2 cellular contexts compared by ENCODE assay signal in the genomic region with DNA sequence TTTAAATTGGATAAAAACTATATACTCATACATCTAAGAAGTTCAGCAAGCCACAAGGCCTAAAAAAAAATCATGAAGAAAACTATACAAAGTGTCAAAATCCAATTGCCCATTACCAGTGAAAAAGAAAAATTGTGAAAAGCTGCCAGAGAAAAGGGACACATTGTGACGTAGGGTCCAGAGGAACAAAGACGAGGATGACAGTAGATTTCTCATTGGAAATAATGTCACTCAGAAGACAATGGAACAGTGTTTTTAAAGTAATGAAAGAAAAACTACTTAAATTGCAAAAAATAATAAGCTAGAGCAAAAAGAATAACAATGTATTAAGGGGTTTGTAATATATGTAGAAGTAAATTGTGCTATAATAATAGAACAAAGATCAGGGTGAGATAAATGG.
TF ChIP-seq lines count a peak whose summit lies in the region.

No MANE protein-coding gene starts in this region.

TF ChIP-seq in HEK293, 187 proteins besides CTCF, POLR2A, EP300 and RAD21 (continued from another document):
- TF ChIP-seq, protein P1, sequence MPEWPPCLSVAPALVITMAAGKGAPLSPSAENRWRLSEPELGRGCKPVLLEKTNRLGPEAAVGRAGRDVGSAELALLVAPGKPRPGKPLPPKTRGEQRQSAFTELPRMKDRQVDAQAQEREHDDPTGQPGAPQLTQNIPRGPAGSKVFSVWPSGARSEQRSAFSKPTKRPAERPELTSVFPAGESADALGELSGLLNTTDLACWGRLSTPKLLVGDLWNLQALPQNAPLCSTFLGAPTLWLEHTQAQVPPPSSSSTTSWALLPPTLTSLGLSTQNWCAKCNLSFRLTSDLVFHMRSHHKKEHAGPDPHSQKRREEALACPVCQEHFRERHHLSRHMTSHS (tag by site-specific recombination; IDR thresholded peaks at IDR 0.05): no peak
- TF ChIP-seq GLIS1 (tag by site-specific recombination; IDR thresholded peaks at IDR 0.05): no peak
- TF ChIP-seq ZNF350 (tag by site-specific recombination; IDR thresholded peaks at IDR 0.05): no peak
- TF ChIP-seq SETDB1 (IDR thresholded peaks at IDR 0.05; ENCODE audit: insufficient read length, low read length): peak; percentile 88
- TF ChIP-seq ZNF76 (tag by site-specific recombination; IDR thresholded peaks at IDR 0.05; ENCODE audit: borderline replicate concordance, low read depth): no peak
- TF ChIP-seq ZNF548 (tag by site-specific recombination; IDR thresholded peaks at IDR 0.05): no peak

TF ChIP-seq in GM12878, 131 proteins besides CTCF, POLR2A, EP300 and RAD21 (continued from another document):
- TF ChIP-seq, protein P2, sequence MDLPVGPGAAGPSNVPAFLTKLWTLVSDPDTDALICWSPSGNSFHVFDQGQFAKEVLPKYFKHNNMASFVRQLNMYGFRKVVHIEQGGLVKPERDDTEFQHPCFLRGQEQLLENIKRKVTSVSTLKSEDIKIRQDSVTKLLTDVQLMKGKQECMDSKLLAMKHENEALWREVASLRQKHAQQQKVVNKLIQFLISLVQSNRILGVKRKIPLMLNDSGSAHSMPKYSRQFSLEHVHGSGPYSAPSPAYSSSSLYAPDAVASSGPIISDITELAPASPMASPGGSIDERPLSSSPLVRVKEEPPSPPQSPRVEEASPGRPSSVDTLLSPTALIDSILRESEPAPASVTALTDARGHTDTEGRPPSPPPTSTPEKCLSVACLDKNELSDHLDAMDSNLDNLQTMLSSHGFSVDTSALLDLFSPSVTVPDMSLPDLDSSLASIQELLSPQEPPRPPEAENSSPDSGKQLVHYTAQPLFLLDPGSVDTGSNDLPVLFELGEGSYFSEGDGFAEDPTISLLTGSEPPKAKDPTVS (IDR thresholded peaks at IDR 0.05; ENCODE audit: low read depth, low read length): no peak
- TF ChIP-seq ZNF687 (IDR thresholded peaks at IDR 0.05): no peak
